In the genomic region with DNA sequence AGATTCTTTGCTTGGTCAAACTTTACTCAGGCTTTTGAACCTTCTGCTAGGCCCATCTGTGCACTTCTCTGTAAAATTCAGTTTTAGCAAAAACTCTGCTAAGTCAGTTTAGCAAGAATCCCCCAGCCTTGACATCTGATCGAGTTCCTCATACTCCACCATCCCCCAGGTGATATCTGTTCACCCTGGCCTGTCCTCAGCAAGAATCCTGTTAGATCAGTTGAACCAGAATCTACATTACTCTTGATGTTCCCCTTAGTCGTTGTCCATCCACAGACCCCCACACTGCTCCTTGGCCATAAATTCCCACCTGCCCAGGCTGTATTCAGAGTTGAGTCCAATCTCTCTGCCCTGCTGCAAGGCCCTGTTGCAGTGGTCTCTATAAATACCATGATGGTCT, we compare ENCODE assay signal across 30 cellular contexts.
"Had no signal": no experiment of that assay in that cellular context is flagged by ENCODE, and none has a peak within 500 bp of the region (broad histone marks: within the 10 kb centered on the region; RNA-seq: fewer than 3 reads in every experiment).

No MANE protein-coding gene starts in this region.

- H3K36me3 ChIP-seq: left lung, neural progenitor cell, neutrophil, ovary, right atrium auricular region, right lobe of liver, stomach, thyroid gland, transverse colon, upper lobe of left lung, vagina had no signal

- H3K36me3 Mint-ChIP-seq: mesothelial cell of epicardium; naive B cell; natural killer cell; neural progenitor cell; stimulated activated memory B cell treated with anti-CD40 and anti-IgM and Interleukin-4, amounts not matched to agents 10 μg/mL and 1 μg/mL and 100 μg/mL, for 72 hours had no signal

- H3K4me1 ChIP-seq: left lung, neural progenitor cell, right atrium auricular region, right lobe of liver, stomach, testis, thyroid gland, transverse colon, upper lobe of left lung, vagina had no signal

- H3K27me3 Mint-ChIP-seq: progenitor cell of endocrine pancreas had no signal

- H3K4me3 ChIP-seq: hepatocyte, left lung, lung, neural progenitor cell, ovary, right atrium auricular region, right lobe of liver, smooth muscle cell, stomach, testis, thyroid gland, transverse colon, upper lobe of left lung, vagina had no signal

- H3K9ac ChIP-seq: neural progenitor cell had no signal

- H3K9me3 Mint-ChIP-seq: naive B cell; natural killer cell; stimulated activated memory B cell treated with anti-CD40 and anti-IgM and Interleukin-4, amounts not matched to agents 10 μg/mL and 1 μg/mL and 100 μg/mL, for 72 hours had no signal

- H3K4me3 Mint-ChIP-seq: mesothelial cell of epicardium; naive B cell; natural killer cell; nephron progenitor cell; neural progenitor cell; stimulated activated memory B cell treated with anti-CD40 and anti-IgM and Interleukin-4, amounts not matched to agents 10 μg/mL and 1 μg/mL and 100 μg/mL, for 72 hours had no signal

- DNase-seq: islet precursor cell; left colon; left lung; mesendoderm; naive B cell; natural killer cell; nephron progenitor cell; occipital lobe; ovary; right lobe of liver; stimulated activated CD4-positive, alpha-beta T cell treated with anti-CD3 and anti-CD28 coated beads, Interleukin-1b, Interleukin-23, amount 100 ng/mL, for 48 hours; stimulated activated CD4-positive, alpha-beta T cell treated with anti-CD3 and anti-CD28 coated beads, Interleukin-2, amount 100 ng/mL, for 48 hours; stimulated activated CD4-positive, alpha-beta T cell treated with anti-CD3 and anti-CD28 coated beads, Interleukin-4, amount 100 ng/mL, for 4 hours; stimulated activated CD8-positive, alpha-beta memory T cell treated with anti-CD3 and anti-CD28 coated beads, Interleukin-4, amount 100 ng/mL, for 48 hours; stimulated activated naive CD8-positive, alpha-beta T cell treated with anti-CD3 and anti-CD28 coated beads, Interleukin-15, Interleukin-2, amounts not matched to agents 100 U/mL and 50 U/mL, for 24 hours; stomach; testis; thyroid gland; transverse colon; upper lobe of left lung had no signal

- H3K27ac ChIP-seq: hepatocyte, left lung, neural progenitor cell, neutrophil, ovary, right atrium auricular region, right lobe of liver, stomach, testis, thyroid gland, transverse colon, upper lobe of left lung, vagina had no signal

- H3K4me2 ChIP-seq: hepatocyte, neural progenitor cell, smooth muscle cell had no signal

- ATAC-seq: left colon; left lung; natural killer cell; right lobe of liver; stimulated activated memory B cell treated with anti-CD40 and anti-IgM and Interleukin-4, amounts not matched to agents 10 μg/mL and 1 μg/mL and 100 μg/mL, for 72 hours; stimulated activated naive CD8-positive, alpha-beta T cell treated with anti-CD3 and anti-CD28 coated beads, Interleukin-15, Interleukin-2, amounts not matched to agents 100 U/mL and 50 U/mL, for 24 hours had no signal

- H3K4me1 Mint-ChIP-seq: mesothelial cell of epicardium, natural killer cell, nephron progenitor cell, neural progenitor cell had no signal

- H3K79me2 ChIP-seq: hepatocyte had no signal

- H2AFZ ChIP-seq: hepatocyte, neural progenitor cell had no signal

- H3K27me3 ChIP-seq: hepatocyte, left lung, neural progenitor cell, neutrophil, ovary, right atrium auricular region, right lobe of liver, testis, thyroid gland, transverse colon, upper lobe of left lung, vagina had no signal

- H3K27ac Mint-ChIP-seq: mesothelial cell of epicardium; natural killer cell; nephron progenitor cell; neural progenitor cell; progenitor cell of endocrine pancreas; stimulated activated memory B cell treated with anti-CD40 and anti-IgM and Interleukin-4, amounts not matched to agents 10 μg/mL and 1 μg/mL and 100 μg/mL, for 72 hours had no signal

- H3K9me3 ChIP-seq: left lung, neutrophil, ovary, right atrium auricular region, right lobe of liver, stomach, testis, thyroid gland, transverse colon, upper lobe of left lung, vagina had no signal
